ENCODE assay signal across 2 cellular contexts in genomic region chr13:112519517-112520060, GRCh38.
TF ChIP-seq lines count a peak whose summit lies in the region.

No MANE protein-coding gene starts in this region.

TF ChIP-seq in HepG2, 621 proteins besides CTCF, POLR2A, EP300 and RAD21:
- TF ChIP-seq TGIF2 (CRISPR knock-in tag; IDR thresholded peaks at IDR 0.05) = no peak
- peak; percentile 56 to 67; a peak in 3 of 4 replicates for TF ChIP-seq MAFK (conservative IDR thresholded peaks at IDR 0.05 in 1 of 2, IDR thresholded peaks at IDR 0.05 in 1 of 2; ENCODE audit: low read length in 2 of 2)
- no peak for TF ChIP-seq ZNF460 (CRISPR knock-in tag; IDR thresholded peaks at IDR 0.05; ENCODE audit: borderline replicate concordance)
- no peak for TF ChIP-seq SATB2 (CRISPR knock-in tag; IDR thresholded peaks at IDR 0.05)
- TF ChIP-seq NCOA2 (CRISPR knock-in tag; IDR thresholded peaks at IDR 0.05) = no peak
- TF ChIP-seq GABPA (IDR thresholded peaks at IDR 0.05; ENCODE audit: low read depth, low read length) = no peak
- TF ChIP-seq GABPA (CRISPR knock-in tag; IDR thresholded peaks at IDR 0.05; ENCODE audit: low read depth) = no peak
- TF ChIP-seq AHDC1 (CRISPR knock-in tag; IDR thresholded peaks at IDR 0.05; ENCODE audit: borderline replicate concordance) = no peak
- 0 out of 2 replicates have a peak, but pooled peaks have one; percentile 28 for TF ChIP-seq MAFF (IDR thresholded peaks at IDR 0.05; ENCODE audit: low read depth, low read length)

TF ChIP-seq in IMR-90, 13 proteins besides CTCF, POLR2A, EP300 and RAD21:
- TF ChIP-seq SMC3 (IDR thresholded peaks at IDR 0.05; ENCODE audit: low read depth, low read length) (no peak), MAFK (IDR thresholded peaks at IDR 0.05; ENCODE audit: low read depth, low read length) (peak; percentile 43; the same call in 1 of the 2 replicates), USF2 (IDR thresholded peaks at IDR 0.05; ENCODE audit: low read depth, low read length) (no peak), FOS (IDR thresholded peaks at IDR 0.05; ENCODE audit: low read depth, low read length) (no peak), BHLHE40 (IDR thresholded peaks at IDR 0.05; ENCODE audit: low read depth, low read length) (no peak), RFX5 (IDR thresholded peaks at IDR 0.05; ENCODE audit: low read depth, low read length) (no peak)
TF ChIP-seq in IMR-90: peak in this region for 1.
